Comparison of ENCODE assay signal across 35 cellular contexts in the genomic region with DNA sequence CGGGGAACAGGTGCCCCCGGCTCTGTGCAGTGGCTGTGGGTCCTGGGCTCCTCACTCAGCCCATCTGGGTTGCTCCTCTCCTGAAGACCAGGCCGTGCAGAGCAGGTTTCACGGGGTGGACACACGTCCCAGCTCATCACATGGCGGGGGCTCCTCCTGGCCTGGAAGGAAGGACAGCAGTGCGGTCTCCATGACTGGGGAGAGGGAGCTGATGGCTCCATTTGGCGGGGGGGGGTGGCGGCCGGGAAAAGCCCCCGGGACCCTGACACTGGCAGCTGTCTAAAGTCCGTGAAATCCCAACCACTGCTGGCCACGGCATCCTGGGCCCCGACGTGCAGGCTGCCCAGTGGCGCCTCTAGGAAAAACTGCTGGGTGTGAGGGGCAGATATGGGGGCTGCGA. TPM values are rescaled to one million over a fixed set of nuclear protein-coding genes. Genes with fewer than 3 reads are reported as not detected.
"Had no signal": no experiment of that assay in that cellular context is flagged by ENCODE, and none has a peak within 500 bp of the region (broad histone marks: within the 10 kb centered on the region; RNA-seq: fewer than 3 reads in every experiment).

No MANE protein-coding gene starts in this region.

- H3K4me2 ChIP-seq: KMS-11 had no signal

- DNase-seq: Karpas-422, Kasumi-1, MG63, MM.1S, MV-4-11, NCI-H1048, NCI-H1092, NCI-H1092 treated with DMSO at 0.1 percent for 48 hours, NCI-H1105, NCI-H1105 treated with DMSO at 0.1 percent for 48 hours, NCI-H1417, NCI-H1417 treated with DMSO at 0.1 percent for 48 hours, NCI-H1436, NCI-H1436 treated with DMSO at 0.1 percent for 48 hours, NCI-H146, NCI-H1694, NCI-H1694 treated with DMSO at 0.1 percent for 48 hours, NCI-H187, NCI-H187 treated with DMSO at 0.1 percent for 48 hours, NCI-H1930, NCI-H2029, NCI-H2029 treated with DMSO at 0.1 percent for 48 hours, NCI-H2081, NCI-H2081 treated with DMSO at 0.1 percent for 48 hours, NCI-H2107, NCI-H2171, NCI-H2227 treated with DMSO at 0.1 percent for 48 hours, NCI-H226, NCI-H345, NCI-H446, NCI-H446 treated with DMSO at 0.1 percent for 48 hours, NCI-H510A had no signal

- H3K27ac ChIP-seq: KMS-11 had no signal

- H3K4me3 ChIP-seq: MG63 had no signal

- H3K9ac ChIP-seq: KMS-11 had no signal

- H3K36me3 ChIP-seq: MG63 had no signal

- H3K9me3 ChIP-seq: MG63 had no signal

RNA-seq across cellular contexts. Expression of a gene that starts 19.0 kb away (rescaled TPM):
- total RNA-seq: M059J, MCF 10A had no signal
